In the genomic region with DNA sequence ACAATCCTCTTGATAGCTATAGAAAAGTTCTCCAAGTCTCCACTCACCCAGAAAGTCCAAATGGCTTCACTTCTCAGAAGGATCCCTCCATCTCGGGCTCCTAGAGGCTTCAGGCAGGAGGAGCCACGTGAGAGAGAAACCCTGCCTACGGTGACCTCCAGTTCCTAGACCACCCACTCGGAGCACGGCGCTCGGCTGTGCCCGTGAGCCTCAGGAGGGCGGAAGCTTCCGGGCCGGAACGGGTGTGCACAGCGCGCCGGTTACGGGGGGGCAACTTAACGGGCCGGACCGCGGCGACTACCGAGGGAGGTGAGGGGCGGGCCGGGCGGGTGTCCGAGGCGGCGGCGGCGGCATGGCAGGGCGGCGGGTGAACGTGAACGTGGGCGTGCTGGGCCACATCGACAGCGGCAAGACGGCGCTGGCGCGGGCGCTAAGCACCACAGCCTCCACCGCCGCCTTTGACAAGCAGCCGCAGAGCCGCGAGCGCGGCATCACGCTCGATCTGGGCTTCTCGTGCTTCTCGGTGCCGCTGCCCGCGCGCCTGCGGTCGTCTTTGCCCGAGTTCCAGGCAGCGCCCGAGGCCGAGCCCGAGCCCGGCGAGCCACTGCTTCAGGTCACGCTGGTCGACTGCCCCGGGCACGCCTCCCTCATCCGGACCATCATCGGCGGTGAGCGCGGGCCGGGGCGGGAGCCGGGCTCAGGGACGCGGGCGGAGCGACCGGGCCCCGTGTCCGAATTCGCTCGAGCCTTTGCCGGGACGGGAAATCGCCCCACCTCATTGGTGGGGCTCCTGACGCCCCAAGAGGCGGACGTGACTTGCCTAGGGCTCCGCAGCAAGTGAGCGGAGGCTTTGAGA, we compare ENCODE assay signal across 8 cellular contexts. TPM values are rescaled to one million over a fixed set of nuclear protein-coding genes. Genes with fewer than 3 reads are reported as not detected.
A peak's percentile ranks its signal among the peaks of the same experiment; 100 is the strongest.
DNase-seq lines count a peak whose midpoint lies in the region; ATAC-seq and TF ChIP-seq lines count a peak whose summit lies in the region.

Gene EEFSEC (plus strand): TSS at position 326 of the 856 bp plus-strand sequence. CDS start 27 bp downstream, at position 353.

- ATAC-seq in GM21786 (IDR thresholded peaks at IDR 0.05; ENCODE audit: unreplicated experiment) (peak; percentile 89), natural killer cell (peak; percentile 93 to 96 (median 95))

- peak within 1 kb of the TSS; percentile 66 for H3K27ac ChIP-seq in KMS-11
- peak within 1 kb of the TSS; percentile 80 for H3K27ac ChIP-seq in fibroblast of lung (ENCODE audit: insufficient read depth, low read length)

- H3K4me3 Mint-ChIP-seq in activated T-helper 1 cell treated with anti-CD3 and anti-CD28 coated beads, Interleukin-12 subunit alpha, Interleukin-12 subunit beta, Interleukin-2, Interleukin-4 antibody, amounts not matched to agents 30 ng/mL and 10 ng/mL and 1 ng/mL, durations not matched to agents 14 hours and 24 hours and 36 hours = peak within 1 kb of the TSS; percentile 94
- H3K4me3 Mint-ChIP-seq in natural killer cell = peak within 1 kb of the TSS; percentile 86

- no peaks in the 10 kb centered on the region for H4K20me1 ChIP-seq in KMS-11 (ENCODE audit: insufficient read depth)
- H4K20me1 ChIP-seq in fibroblast of lung (ENCODE audit: control insufficient read depth, extremely low read depth, insufficient read depth, low read length) = no peaks in the 10 kb centered on the region

- H3K4me3 ChIP-seq in KMS-11 (IDR thresholded peaks at IDR 0.05; ENCODE audit: insufficient read depth, low read depth, low read length) (peak within 1 kb of the TSS; percentile 95), fibroblast of lung (replicated peaks in 1 of 4; ENCODE audit: control extremely low read depth in 1 of 4, insufficient read depth in 1 of 4, low read depth in 3 of 4, low read length in 4 of 4) (peak within 1 kb of the TSS; percentile 76 to 90 (median 80))

- H3K4me2 ChIP-seq in KMS-11 (peak within 1 kb of the TSS; percentile 89), fibroblast of lung (ENCODE audit: extremely low read depth, insufficient read depth, low read length) (peak within 1 kb of the TSS; percentile 97)

- peak within 1 kb of the TSS; percentile 69 for H3K9ac ChIP-seq in KMS-11
- H3K9ac ChIP-seq in fibroblast of lung (ENCODE audit: insufficient read depth, low read length) = peak within 1 kb of the TSS; percentile 80

- no peaks in the 10 kb centered on the region for H3K36me3 ChIP-seq in KMS-11 (ENCODE audit: insufficient read depth)
- no peaks in the 10 kb centered on the region for H3K36me3 ChIP-seq in fibroblast of lung (ENCODE audit: control insufficient read depth, insufficient read depth, low read length)

- no peaks in the 10 kb centered on the region for H3K36me3 Mint-ChIP-seq in activated T-helper 1 cell treated with anti-CD3 and anti-CD28 coated beads, Interleukin-12 subunit alpha, Interleukin-12 subunit beta, Interleukin-2, Interleukin-4 antibody, amounts not matched to agents 30 ng/mL and 10 ng/mL and 1 ng/mL, durations not matched to agents 14 hours and 24 hours and 36 hours (ENCODE audit: low read depth)
- H3K36me3 Mint-ChIP-seq in natural killer cell = no peaks in the 10 kb centered on the region

- H3K9me3 ChIP-seq in fibroblast of lung (ENCODE audit: control insufficient read depth, insufficient read depth, low read depth, low read length) = no peaks in the 10 kb centered on the region

- H3K79me2 ChIP-seq in KMS-11 (ENCODE audit: insufficient read depth, low read depth) = peaks cover 13% of the 10 kb centered on the region
- H3K79me2 ChIP-seq in fibroblast of lung (ENCODE audit: control insufficient read depth, insufficient read depth, low read length) = peaks cover 1% of the 10 kb centered on the region

- TF ChIP-seq CTCF in KMS-11 (conservative IDR thresholded peaks at IDR 0.05; ENCODE audit: low read depth, low read length) (no peak), fibroblast of lung (conservative IDR thresholded peaks at IDR 0.05 in 1 of 2, IDR thresholded peaks at IDR 0.05 in 1 of 2; ENCODE audit: low read depth in 1 of 2, low read length in 2 of 2) (no peak), natural killer cell (IDR thresholded peaks at IDR 0.05) (no peak)

- peak within 1 kb of the TSS; percentile 93 for H2AFZ ChIP-seq in KMS-11 (ENCODE audit: low read depth)
- peak within 1 kb of the TSS; percentile 99 for H2AFZ ChIP-seq in fibroblast of lung (ENCODE audit: low read length)

- peaks cover 5% of the 10 kb centered on the region for H3K9me3 Mint-ChIP-seq in activated T-helper 1 cell treated with anti-CD3 and anti-CD28 coated beads, Interleukin-12 subunit alpha, Interleukin-12 subunit beta, Interleukin-2, Interleukin-4 antibody, amounts not matched to agents 30 ng/mL and 10 ng/mL and 1 ng/mL, durations not matched to agents 14 hours and 24 hours and 36 hours
- peaks cover 0 to 2% of the 10 kb centered on the region in 2 donors for H3K9me3 Mint-ChIP-seq in natural killer cell

- intact Hi-C loops in activated T-helper 1 cell treated with anti-CD3 and anti-CD28 coated beads, Interleukin-12 subunit alpha, Interleukin-12 subunit beta, Interleukin-2, Interleukin-4 antibody, amounts not matched to agents 30 ng/mL and 10 ng/mL and 1 ng/mL, durations not matched to agents 14 hours and 24 hours and 36 hours (cut with micrococcal nuclease) = loop anchor here (1.0 to 5.0 kb wide), 9 partner anchors 30 to 1677 kb away; partner anchors contain the start of genes ABTB1, RAB7A, RPN1 and RUVBL1
- intact Hi-C loops in natural killer cell (cut with micrococcal nuclease) = loop anchor here (1.0 to 5.0 kb wide), 2 partner anchors 29 to 101 kb away; partner anchors contain the start of gene SEC61A1

- H3K27me3 Mint-ChIP-seq in activated T-helper 1 cell treated with anti-CD3 and anti-CD28 coated beads, Interleukin-12 subunit alpha, Interleukin-12 subunit beta, Interleukin-2, Interleukin-4 antibody, amounts not matched to agents 30 ng/mL and 10 ng/mL and 1 ng/mL, durations not matched to agents 14 hours and 24 hours and 36 hours (ENCODE audit: insufficient read depth) = peaks cover 3% of the 10 kb centered on the region
- H3K27me3 Mint-ChIP-seq in natural killer cell (ENCODE audit: low read depth in 2 of 2) = no peaks in the 10 kb centered on the region

- H3K4me1 ChIP-seq in KMS-11 (ENCODE audit: low read depth, poor library complexity, severe bottlenecking) (peaks cover 11% of the 10 kb centered on the region), fibroblast of lung (ENCODE audit: control insufficient read depth, extremely low read depth, insufficient read depth, low read length) (no peaks in the 10 kb centered on the region)

- peaks cover 31% of the 10 kb centered on the region for H3K4me1 Mint-ChIP-seq in activated T-helper 1 cell treated with anti-CD3 and anti-CD28 coated beads, Interleukin-12 subunit alpha, Interleukin-12 subunit beta, Interleukin-2, Interleukin-4 antibody, amounts not matched to agents 30 ng/mL and 10 ng/mL and 1 ng/mL, durations not matched to agents 14 hours and 24 hours and 36 hours (ENCODE audit: low read depth)
- peaks cover 20 to 25% of the 10 kb centered on the region in 2 donors for H3K4me1 Mint-ChIP-seq in natural killer cell

- H3K27ac Mint-ChIP-seq in activated T-helper 1 cell treated with anti-CD3 and anti-CD28 coated beads, Interleukin-12 subunit alpha, Interleukin-12 subunit beta, Interleukin-2, Interleukin-4 antibody, amounts not matched to agents 30 ng/mL and 10 ng/mL and 1 ng/mL, durations not matched to agents 14 hours and 24 hours and 36 hours = peak within 1 kb of the TSS; percentile 98
- H3K27ac Mint-ChIP-seq in natural killer cell = peak within 1 kb of the TSS; percentile 82 to 86

- no peaks in the 10 kb centered on the region for H3K27me3 ChIP-seq in KMS-11 (ENCODE audit: insufficient read depth, low read depth)
- H3K27me3 ChIP-seq in fibroblast of lung (ENCODE audit: control insufficient read depth, insufficient read depth, low read length) = no peaks in the 10 kb centered on the region

- peak; percentile 87 for DNase-seq in Daoy (ENCODE audit: low read depth)
- peak; percentile 80 for DNase-seq in RKO (ENCODE audit: low spot score)
- peak; percentile 82 for DNase-seq in activated T-helper 1 cell treated with anti-CD3 and anti-CD28 coated beads, Interleukin-12 subunit alpha, Interleukin-12 subunit beta, Interleukin-2, Interleukin-4 antibody, amounts not matched to agents 30 ng/mL and 10 ng/mL and 1 ng/mL, durations not matched to agents 14 hours and 24 hours and 36 hours (ENCODE audit: low spot score)
- DNase-seq in fibroblast of lung (ENCODE audit: low read depth in 2 of 2) = peak; percentile 71 to 78
- DNase-seq in natural killer cell = peak; percentile 86
- peak; percentile 73 to 88 (median 76) for DNase-seq in stimulated activated naive CD4-positive, alpha-beta T cell (lab: John Stamatoyannopoulos, UW)

RNA-seq across cellular contexts. Expression of gene EEFSEC, which starts in this region (rescaled TPM):
- total RNA-seq in Daoy (2014; rRNA removed; shearing (Covaris generic)) = 1.4 and 4.4 TPM in 2 replicates
- 18.7 and 19.5 TPM in 2 replicates for total RNA-seq in activated T-helper 1 cell treated with anti-CD3 and anti-CD28 coated beads, Interleukin-12 subunit alpha, Interleukin-12 subunit beta, Interleukin-2, Interleukin-4 antibody, amounts not matched to agents 30 ng/mL and 10 ng/mL and 1 ng/mL, durations not matched to agents 14 hours and 24 hours and 36 hours
- total RNA-seq in fibroblast of lung = 2.3 and 2.6 TPM in 2 replicates
- polyA plus RNA-seq in fibroblast of lung = 5.0 and 6.6 TPM in 2 replicates
- 7.9 and 10.3 TPM in 2 replicates for polyA plus RNA-seq in fibroblast of lung (2012)
- 10.7 and 17.4 TPM in 2 replicates for polyA minus RNA-seq in fibroblast of lung (ENCODE audit: low replicate concordance)
- total RNA-seq in natural killer cell = 10 to 100 TPM; 16.7 to 18.9 (median 17.6) TPM

Comparison
In these comparisons a context has a peak if more than half of its experiments do, and no peak if none do; other contexts are left out.
1. Peak in every context shown above with its lines: DNase-seq, ATAC-seq, H3K4me3 ChIP-seq and H3K27ac ChIP-seq.